In the genomic region with DNA sequence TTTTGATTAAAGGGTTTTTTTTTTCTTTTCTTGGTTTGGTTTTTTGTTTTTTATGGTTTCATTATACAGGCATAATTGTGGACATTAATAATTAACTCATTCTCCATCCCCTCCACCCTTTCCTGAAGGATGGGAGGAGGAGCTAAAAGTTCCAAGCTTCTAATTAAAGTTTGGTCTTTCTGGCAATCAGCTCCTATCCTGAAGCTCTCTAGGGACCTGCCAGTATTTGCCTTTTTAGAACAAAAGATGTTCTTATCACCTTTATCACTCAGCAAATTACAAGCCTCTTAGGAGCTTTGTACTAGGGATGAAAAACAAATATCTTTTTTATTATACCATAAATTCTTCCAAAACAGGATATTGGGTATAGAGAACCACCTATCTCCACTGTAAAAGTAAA, we compare ENCODE assay signal across 29 cellular contexts.
"Had no signal": no experiment of that assay in that cellular context is flagged by ENCODE, and none has a peak within 500 bp of the region (broad histone marks: within the 10 kb centered on the region; RNA-seq: fewer than 3 reads in every experiment).

No MANE protein-coding gene starts in this region.

- H3K4me1 ChIP-seq: ascending aorta, breast epithelium, colonic mucosa, esophagus squamous epithelium, gastroesophageal sphincter had no signal

- H3K4me3 ChIP-seq: ascending aorta, breast epithelium, cardiac muscle cell, colonic mucosa, esophagus squamous epithelium, gastroesophageal sphincter, heart right ventricle had no signal

- DNase-seq: activated CD4-positive, alpha-beta memory T cell treated with anti-CD3 and anti-CD28 coated beads, Interleukin-2, amount 10 ng/mL, durations not matched to agents 7 days and 5 days; activated CD4-positive, alpha-beta T cell treated with anti-CD3 and anti-CD28 coated beads for 1 hour; activated CD4-positive, alpha-beta T cell treated with anti-CD3 and anti-CD28 coated beads for 4 hours; activated CD4-positive, alpha-beta T cell treated with anti-CD3 and anti-CD28 coated beads, Interleukin-2, amount 10 ng/mL, durations not matched to agents 7 days and 5 days; activated CD4-positive, alpha-beta T cell treated with anti-CD3 and anti-CD28 coated beads, Interleukin-2, amount 50 U/mL, for 4 hours; activated CD8-positive, alpha-beta memory T cell treated with anti-CD3 and anti-CD28 coated beads, Interleukin-2, amount 50 U/mL, for 48 hours; activated effector memory CD4-positive, alpha-beta T cell treated with Interleukin-2 at 50 U/mL for 16 hours; activated gamma-delta T cell treated with Interleukin-2 at 50 U/mL for 16 hours; activated naive CD4-positive, alpha-beta T cell treated with anti-CD3 and anti-CD28 coated beads, Interleukin-2, amount 10 ng/mL, durations not matched to agents 7 days and 5 days; activated naive CD8-positive, alpha-beta T cell treated with anti-CD3 and anti-CD28 coated beads, Interleukin-2, amount 10 ng/mL, durations not matched to agents 7 days and 5 days; activated T-cell treated with anti-CD3 and anti-CD28 coated beads for 4 hours; activated T-cell treated with anti-CD3 and anti-CD28 coated beads, Interleukin-2, amount 50 U/mL, for 24 hours; activated T-cell treated with anti-CD3 and anti-CD28 coated beads, Interleukin-2, amount 50 U/mL, for 72 hours; central memory CD4-positive, alpha-beta T cell; cerebellar nuclear complex; colonic mucosa; effector CD8-positive, alpha-beta T cell; esophagus squamous epithelium; foreskin melanocyte; heart right ventricle; T-helper 2 cell had no signal

- ATAC-seq: activated naive CD4-positive, alpha-beta T cell treated with anti-CD3 and anti-CD28 coated beads, Interleukin-2, amount 50 U/mL, for 72 hours; activated T-cell treated with anti-CD3 and anti-CD28 coated beads, Interleukin-2, amount 50 U/mL, for 72 hours; gastroesophageal sphincter; WTC11 had no signal

- H3K36me3 ChIP-seq: ascending aorta, breast epithelium, cardiac muscle cell, colonic mucosa, esophagus squamous epithelium, gastroesophageal sphincter, heart right ventricle had no signal

- H3K9me3 ChIP-seq: ascending aorta, breast epithelium, colonic mucosa, esophagus squamous epithelium, gastroesophageal sphincter, heart right ventricle had no signal

- FAIRE-seq: endometrium, endothelial cell of umbilical vein had no signal
